8 cellular contexts compared by ENCODE assay signal in the genomic region with DNA sequence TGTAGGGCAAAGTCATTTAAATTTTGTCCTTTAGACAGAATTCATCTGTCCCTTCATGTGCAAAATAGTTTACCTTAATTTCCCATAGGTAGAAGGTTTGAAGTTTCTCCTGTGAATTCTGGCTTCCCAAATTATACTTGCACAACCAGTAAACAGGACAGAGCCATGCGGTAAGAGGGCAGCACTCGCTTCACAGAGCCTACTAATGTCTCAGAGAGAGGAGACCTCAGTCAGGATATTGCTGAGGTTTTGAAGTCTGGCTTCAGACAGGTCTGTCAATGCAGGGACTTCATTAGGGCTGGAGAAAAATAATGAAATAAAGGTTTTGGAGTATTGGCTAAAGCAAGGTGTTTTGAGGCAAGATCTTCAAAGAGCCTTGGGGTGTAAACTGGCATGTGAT.
"Had no signal": no experiment of that assay in that cellular context is flagged by ENCODE, and none has a peak within 500 bp of the region (broad histone marks: within the 10 kb centered on the region; RNA-seq: fewer than 3 reads in every experiment).

No MANE protein-coding gene starts in this region.

- DNase-seq: GOT3, H7, HFFc6, IMR-90 had no signal

- H3K9me3 Mint-ChIP-seq: HFFc6 had no signal

- H3K27ac Mint-ChIP-seq: HFFc6 had no signal

- H3K4me3 ChIP-seq: HAP-1, K562 had no signal

- H3K4me3 Mint-ChIP-seq: HFFc6 had no signal

- H3K4me1 ChIP-seq: HAP-1 had no signal

- H3K36me3 ChIP-seq: HAP-1 had no signal

- FAIRE-seq: HTR-8/SVneo, K562 had no signal

- H3K9me3 ChIP-seq: HAP-1 had no signal

- ATAC-seq: HCT116, K562 had no signal
